In the genomic region with DNA sequence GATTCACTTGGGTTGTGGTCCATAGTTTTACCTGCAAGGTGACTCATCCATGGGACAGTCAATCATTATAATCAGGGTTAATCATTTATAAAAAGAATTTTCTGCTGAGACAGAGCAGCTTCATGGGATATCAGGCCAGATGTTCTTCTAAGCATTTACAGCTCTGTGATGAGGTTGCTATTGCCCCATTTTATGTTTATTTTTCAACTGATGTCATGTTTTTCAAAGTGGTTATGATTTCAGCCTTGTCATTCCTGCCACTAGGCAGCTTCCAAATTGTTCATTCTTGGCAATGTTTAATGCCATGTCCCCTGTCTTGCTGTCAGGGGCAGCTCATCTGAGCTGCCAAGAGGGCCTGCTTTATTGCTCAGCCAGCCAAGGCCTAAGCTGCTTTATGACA, we compare ENCODE assay signal across 14 cellular contexts. TPM values are rescaled to one million over a fixed set of nuclear protein-coding genes. Genes with fewer than 3 reads are reported as not detected.
DNase-seq lines count a peak whose midpoint lies in the region; ATAC-seq and TF ChIP-seq lines count a peak whose summit lies in the region.
"Had no signal": no experiment of that assay in that cellular context is flagged by ENCODE, and none has a peak within 500 bp of the region (broad histone marks: within the 10 kb centered on the region; RNA-seq: fewer than 3 reads in every experiment).

No MANE protein-coding gene starts in this region.

- intact Hi-C loops in lower lobe of right lung (cut with DNase I) = no loop called here

- H3K4me3 ChIP-seq in AG04449 (ENCODE audit: low read depth, low read length) (no peak overlapping the region), MG63 (no peak overlapping the region), epithelial cell of proximal tubule (ENCODE audit: low read depth, low read length) (no peak overlapping the region), lower lobe of right lung (no peak overlapping the region)
- H3K4me3 ChIP-seq: adrenal gland; BLaER1 treated with 17β-estradiol and CSF1 and Interleukin-3, amounts not matched to agents 10 nM and 100 nM had no signal

- CTCF ChIA-PET in AG04449 (lab: Yijun Ruan, JAX) = interaction anchor here (0.7 to 11.2 kb wide), 5 partner anchors 10 to 101 kb away, joined by 3 to 145 read pairs (median 12); no protein-coding TSS in a partner anchor

- no peak overlapping the region for H3K27ac ChIP-seq in lower lobe of right lung
- H3K27ac ChIP-seq: adrenal gland had no signal

- peaks cover 1% of the 10 kb centered on the region for H3K4me1 ChIP-seq in lower lobe of right lung
- H3K4me1 ChIP-seq: adrenal gland had no signal

- H3K36me3 ChIP-seq in MG63 = peaks cover 2% of the 10 kb centered on the region; the same call in 1 of the 2 replicates
- H3K36me3 ChIP-seq in lower lobe of right lung = no peaks in the 10 kb centered on the region
- H3K36me3 ChIP-seq: adrenal gland; BLaER1 treated with 17β-estradiol and CSF1 and Interleukin-3, amounts not matched to agents 10 nM and 100 nM had no signal

- ATAC-seq in lower lobe of right lung = peak; percentile 54 to 70
- ATAC-seq: naive thymus-derived CD4-positive, alpha-beta T cell had no signal

- H3K27me3 ChIP-seq in MG63 (no peaks in the 10 kb centered on the region), lower lobe of right lung (ENCODE audit: low read depth) (no peaks in the 10 kb centered on the region)
- H3K27me3 ChIP-seq: adrenal gland; BLaER1 treated with 17β-estradiol and CSF1 and Interleukin-3, amounts not matched to agents 10 nM and 100 nM had no signal

- H3K9me3 ChIP-seq in MG63 (peaks cover 10% of the 10 kb centered on the region; the same call in 1 of the 2 replicates), lower lobe of right lung (no peaks in the 10 kb centered on the region)
- H3K9me3 ChIP-seq: adrenal gland had no signal

- DNase-seq in AG04449 (ENCODE audit: low read depth, low spot score) (no peak), MG63 (peak; percentile 75), epithelial cell of proximal tubule (ENCODE audit: low read depth) (no peak), lower lobe of right lung (no peak), NCI-H128 (lab: John Stamatoyannopoulos, UW; ENCODE audit: unreplicated experiment) (no peak), D341Med (ENCODE audit: low spot score) (no peak), SIG-M5 (lab: John Stamatoyannopoulos, UW) (no peak), ACHN (no peak)
- DNase-seq: activated CD4-positive, alpha-beta memory T cell treated with anti-CD3 and anti-CD28 coated beads, Interleukin-2, amount 10 ng/mL, durations not matched to agents 7 days and 5 days; naive thymus-derived CD4-positive, alpha-beta T cell; NCI-H2107; stimulated activated CD4-positive, alpha-beta T cell treated with anti-CD3 and anti-CD28 coated beads, Interleukin-4, amount 100 ng/mL, for 4 hours had no signal

- peak; percentile 29 for TF ChIP-seq CTCF in AG04449 (IDR thresholded peaks at IDR 0.05; ENCODE audit: insufficient read depth, low read length, missing control alignments)
- peak; percentile 25 for TF ChIP-seq CTCF in epithelial cell of proximal tubule (conservative IDR thresholded peaks at IDR 0.05; ENCODE audit: low read depth, low read length)
- TF ChIP-seq CTCF in lower lobe of right lung (IDR thresholded peaks at IDR 0.05) = peak; percentile 11

- POLR2A ChIA-PET in AG04449 (lab: Yijun Ruan, JAX) = interaction anchor here (0.7 to 2.4 kb wide), 6 partner anchors 13 to 1000 kb away, joined by 3 to 10 read pairs (median 4); a partner anchor contains a TSS

- in situ Hi-C loops in ACHN (cut with HindIII; ENCODE audit: low pct_ligation_motif_present, low pct_unique_long_range_greater_than_20kb, low sequenced_read_pairs) = no loop called here

RNA-seq across cellular contexts. Expression of a gene that starts 35.9 kb away (rescaled TPM):
- total RNA-seq in MG63 (2014; rRNA removed; shearing (Covaris generic); ENCODE audit: low replicate concordance) = 13.9 and 43.3 TPM in 2 replicates
- total RNA-seq in epithelial cell of proximal tubule (17.5 and 19.8 TPM in 2 replicates), lower lobe of right lung (45.5 TPM)
